15 cellular contexts compared by ENCODE assay signal in genomic region chr11:121352301-121352891, GRCh38. TPM values are rescaled to one million over a fixed set of nuclear protein-coding genes. Genes with fewer than 3 reads are reported as not detected.
DNase-seq lines count a peak whose midpoint lies in the region; TF ChIP-seq lines count a peak whose summit lies in the region.
"Had no signal": no experiment of that assay in that cellular context is flagged by ENCODE, and none has a peak within 500 bp of the region (broad histone marks: within the 10 kb centered on the region; RNA-seq: fewer than 3 reads in every experiment).

No MANE protein-coding gene starts in this region.

- H3K36me3 ChIP-seq in osteoblast (ENCODE audit: insufficient read depth, low read length) = no peaks in the 10 kb centered on the region
- H3K36me3 ChIP-seq: lower lobe of right lung, neutrophil, spleen had no signal

- H3K27ac ChIP-seq in osteoblast (ENCODE audit: low read depth, low read length) = no peak overlapping the region
- H3K27ac ChIP-seq: 22Rv1, lower lobe of right lung, neutrophil, spleen, testis had no signal

- peaks cover 3% of the 10 kb centered on the region for H3K27me3 ChIP-seq in osteoblast (ENCODE audit: insufficient read depth, low read length)
- H3K27me3 ChIP-seq: neutrophil, spleen, testis had no signal

- H3K79me2 ChIP-seq in osteoblast (ENCODE audit: insufficient read depth, low read length) = no peaks in the 10 kb centered on the region

- no peak overlapping the region for H2AFZ ChIP-seq in osteoblast (ENCODE audit: low read length)

- no peak overlapping the region for H3K4me3 ChIP-seq in osteoblast (ENCODE audit: insufficient read depth, low read length)
- H3K4me3 ChIP-seq: lower lobe of right lung, spleen, testis had no signal

- DNase-seq in DMS 273 (lab: John Stamatoyannopoulos, UW; ENCODE audit: unreplicated experiment) (peak; percentile 71), DMS 273 treated with DMSO at 0.1 percent for 48 hours (lab: John Stamatoyannopoulos, UW) (no peak), NCI-H446 treated with DMSO at 0.1 percent for 48 hours (lab: John Stamatoyannopoulos, UW) (peak; percentile 97), globus pallidus (ENCODE audit: low spot score) (peak; percentile 88), putamen (ENCODE audit: low spot score) (peak; percentile 74), mesenteric fat pad (ENCODE audit: low spot score) (no peak), kidney tubule cell (ENCODE audit: low spot score) (no peak), osteoblast (ENCODE audit: insufficient read length, low spot score, missing footprints) (no peak)
- DNase-seq: activated T-cell treated with anti-CD3 and anti-CD28 coated beads for 4 hours, lower lobe of right lung, MM.1S, spleen, testis had no signal

- TF ChIP-seq CTCF in osteoblast (IDR thresholded peaks at IDR 0.05; ENCODE audit: extremely low read depth, low read depth, low read length) = no peak

- H3K4me2 ChIP-seq in osteoblast (ENCODE audit: insufficient read depth, low read length) = no peak overlapping the region

- no peaks in the 10 kb centered on the region for H3K4me1 ChIP-seq in osteoblast (ENCODE audit: insufficient read depth, low read length)

- H4K20me1 ChIP-seq in osteoblast (ENCODE audit: insufficient read depth, low read length) = no peaks in the 10 kb centered on the region

- no peaks in the 10 kb centered on the region for H3K9me3 ChIP-seq in osteoblast (ENCODE audit: low read depth, low read length)
- H3K9me3 ChIP-seq: lower lobe of right lung, neutrophil, spleen, testis had no signal

RNA-seq across cellular contexts. Expression of gene SC5D, which starts 59.8 kb away (rescaled TPM):
- total RNA-seq in mesenteric fat pad (20.7 TPM), osteoblast (63.7 and 93.7 TPM in 2 replicates)

Comparison
In these comparisons a context has a peak if more than half of its experiments do, and no peak if none do; other contexts are left out.
1. DNase-seq: peak in DMS 273 (single experiment), NCI-H446 treated with DMSO at 0.1 percent for 48 hours (single experiment), globus pallidus (single experiment) and putamen (single experiment); none in DMS 273 treated with DMSO at 0.1 percent for 48 hours (single experiment), mesenteric fat pad (single experiment), kidney tubule cell (single experiment) and osteoblast (single experiment).